ENCODE assay signal across 19 cellular contexts in genomic region chr5:175874462-175875139, GRCh38. TPM values are rescaled to one million over a fixed set of nuclear protein-coding genes. Genes with fewer than 3 reads are reported as not detected.
DNase-seq lines count a peak whose midpoint lies in the region; ATAC-seq, FAIRE-seq and TF ChIP-seq lines count a peak whose summit lies in the region.
"Had no signal": no experiment of that assay in that cellular context is flagged by ENCODE, and none has a peak within 500 bp of the region (broad histone marks: within the 10 kb centered on the region; RNA-seq: fewer than 3 reads in every experiment).

No MANE protein-coding gene starts in this region.

- H3K27me3 ChIP-seq in GM23338 (ENCODE audit: insufficient read depth) = peaks cover 39% of the 10 kb centered on the region; the same call in 1 of the 2 replicates

- POLR2A ChIA-PET in A549 (lab: Yijun Ruan, JAX) = no interaction called here

- no peak overlapping the region for H2AFZ ChIP-seq in GM23338
- H2AFZ ChIP-seq: GM23248 had no signal

- H3K4me3 Mint-ChIP-seq in GM23338 (no peak overlapping the region; the same call in 2 of the 3 replicates), glutamatergic neuron (ENCODE audit: unreplicated experiment) (peak overlapping the region; percentile 89)
- H3K4me3 Mint-ChIP-seq: CD4-positive, alpha-beta T cell had no signal

- no peak for TF ChIP-seq POLR2A in A549 (IDR thresholded peaks at IDR 0.05; ENCODE audit: low read length)

- H3K9me2 ChIP-seq in GM23338 (ENCODE audit: insufficient read depth) = no peaks in the 10 kb centered on the region; the same call in 1 of the 2 replicates

- H3K27me3 Mint-ChIP-seq in GM23338 (ENCODE audit: insufficient read depth, low read depth, poor library complexity) (peaks cover 16% of the 10 kb centered on the region), glutamatergic neuron (ENCODE audit: unreplicated experiment) (peaks cover 19% of the 10 kb centered on the region)

- H3K4me3 ChIP-seq in A549 (peak overlapping the region; percentile 82), GM23338 (no peak overlapping the region)
- H3K4me3 ChIP-seq: GM23248 had no signal

- no peaks in the 10 kb centered on the region for H3K36me3 ChIP-seq in GM23338 (ENCODE audit: insufficient read depth)

- DNase-seq in A549 (ENCODE audit: low read depth in 1 of 2, low spot score in 1 of 2) (no peak), GM23338 (ENCODE audit: low spot score) (peak; percentile 17), glutamatergic neuron (no peak), posterior vena cava (ENCODE audit: low spot score) (peak; percentile 11), ecto neural progenitor cell (ENCODE audit: low spot score) (no peak)
- DNase-seq in activated T-cell treated with anti-CD3 and anti-CD28 coated beads, Interleukin-2, amount 50 U/mL, for 1 hour = no peak
- DNase-seq: ACHN; Caco-2; CD4-positive, alpha-beta T cell; GDM1; GM23248; H7 had no signal

- CTCF ChIA-PET in A549 (lab: Yijun Ruan, JAX) = interaction anchor here (1.2 to 13.6 kb wide), 6 partner anchors 12 to 341 kb away, joined by 4 to 232 read pairs (median 11); no protein-coding TSS in a partner anchor

- no peak for TF ChIP-seq RAD21 in A549 (conservative IDR thresholded peaks at IDR 0.05 in 1 of 2, IDR thresholded peaks at IDR 0.05 in 1 of 2)

- H3K27ac ChIP-seq in A549 (peak overlapping the region; percentile 97 to 99), GM23338 (ENCODE audit: low read depth) (no peak overlapping the region)
- H3K27ac ChIP-seq: C4-2B, GM23248 had no signal

- H3K79me2 ChIP-seq in GM23338 (replicated peaks; ENCODE audit: insufficient read depth) = no peaks in the 10 kb centered on the region

- TF ChIP-seq EP300 in A549 (IDR thresholded peaks at IDR 0.05) = no peak

- TF ChIP-seq CTCF in A549 (IDR thresholded peaks at IDR 0.05) = no peak
- no peak for TF ChIP-seq CTCF in GM23338 (conservative IDR thresholded peaks at IDR 0.05; ENCODE audit: low read depth in 2 of 2)
- no peak for TF ChIP-seq CTCF in glutamatergic neuron (IDR thresholded peaks at IDR 0.05; ENCODE audit: partially characterized antibody, unreplicated experiment)

- no peaks in the 10 kb centered on the region; the same call in 1 of the 2 replicates for H3F3A ChIP-seq in GM23338 (replicated peaks; ENCODE audit: low read depth)

- H3K9me3 Mint-ChIP-seq in GM23338 (no peaks in the 10 kb centered on the region), glutamatergic neuron (ENCODE audit: unreplicated experiment) (peaks cover 12% of the 10 kb centered on the region)

- H3K4me1 ChIP-seq in A549 (peaks cover 78% of the 10 kb centered on the region), GM23338 (ENCODE audit: insufficient read depth) (peaks cover 32% of the 10 kb centered on the region)
- H3K4me1 ChIP-seq: Caco-2 had no signal

- no peak overlapping the region for H3K27ac Mint-ChIP-seq in GM23338
- H3K27ac Mint-ChIP-seq in glutamatergic neuron (ENCODE audit: unreplicated experiment) = peak overlapping the region; percentile 94
- H3K27ac Mint-ChIP-seq: CD4-positive, alpha-beta T cell had no signal

- intact Hi-C loops in posterior vena cava (cut with DNase I) = no loop called here

- H3K4me2 ChIP-seq in A549 (peak overlapping the region; percentile 78), GM23338 (peak overlapping the region; percentile 48; the same call in 1 of the 2 replicates)

- no peak for FAIRE-seq in A549 (lab: Jason Lieb, UNC)
- FAIRE-seq: D721Med, GM12892, GM18507 had no signal

- 68% methylated on average over 5 of the region's 5 CpGs for WGBS in A549 (ENCODE audit: missing lambda C conversion rate)

- ATAC-seq in A549 (no peak), GM23338 (no peak), SK-N-SH treated with all-trans-retinoic acid at 6 μM for 48 hours (no peak)
- ATAC-seq: HCT116 had no signal

- H3K4me1 Mint-ChIP-seq in GM23338 = peaks cover 35% of the 10 kb centered on the region
- H3K4me1 Mint-ChIP-seq in glutamatergic neuron (ENCODE audit: low read depth, unreplicated experiment) = peaks cover 31% of the 10 kb centered on the region

- H3K36me3 Mint-ChIP-seq in GM23338 (ENCODE audit: low read depth) (no peaks in the 10 kb centered on the region), glutamatergic neuron (ENCODE audit: unreplicated experiment) (peaks cover 15% of the 10 kb centered on the region)

- peaks cover 3% of the 10 kb centered on the region for H4K20me1 ChIP-seq in GM23338 (replicated peaks; ENCODE audit: insufficient read depth)

- H3K9me3 ChIP-seq in A549 = no peaks in the 10 kb centered on the region
- H3K9me3 ChIP-seq: Caco-2 had no signal

TF ChIP-seq in GM23338, 12 proteins besides CTCF, POLR2A, EP300 and RAD21 (continues in another document):
- TF ChIP-seq ZNF114 (CRISPR knock-in tag; IDR thresholded peaks at IDR 0.05) = no peak

TF ChIP-seq in SK-N-SH treated with all-trans-retinoic acid at 6 μM for 48 hours, 23 proteins besides CTCF, POLR2A, EP300 and RAD21:
- TF ChIP-seq CSDC2 (CRISPR knock-in tag; IDR thresholded peaks at IDR 0.05) (no peak), CREB5 (CRISPR knock-in tag; IDR thresholded peaks at IDR 0.05; ENCODE audit: low read depth) (no peak), OSR1 (CRISPR knock-in tag; IDR thresholded peaks at IDR 0.05) (no peak), GLIS3 (CRISPR knock-in tag; IDR thresholded peaks at IDR 0.05) (no peak), ESRRG (CRISPR knock-in tag; IDR thresholded peaks at IDR 0.05) (no peak), ZFP3 (CRISPR knock-in tag; IDR thresholded peaks at IDR 0.05) (no peak), TOX (CRISPR knock-in tag; IDR thresholded peaks at IDR 0.05; ENCODE audit: borderline replicate concordance) (no peak), BACH2 (CRISPR knock-in tag; IDR thresholded peaks at IDR 0.05; ENCODE audit: borderline replicate concordance) (no peak), TSHZ2 (CRISPR knock-in tag; IDR thresholded peaks at IDR 0.05) (no peak), PPARA (CRISPR knock-in tag; IDR thresholded peaks at IDR 0.05; ENCODE audit: borderline replicate concordance) (no peak), TCF4 (CRISPR knock-in tag; IDR thresholded peaks at IDR 0.05; ENCODE audit: borderline replicate concordance) (no peak), RARB (CRISPR knock-in tag; IDR thresholded peaks at IDR 0.05) (no peak), ZC3H10 (CRISPR knock-in tag; IDR thresholded peaks at IDR 0.05) (no peak)

RNA-seq across cellular contexts. Expression of gene CPLX2, which starts 3.2 kb away (rescaled TPM):
- 365 and 415 TPM in 2 replicates for polyA plus RNA-seq in A549 (2011; rRNA removed)
- polyA plus RNA-seq in A549 (2012; cell fraction: cytosol; rRNA removed) = 262 and 269 TPM in 2 replicates
- polyA plus RNA-seq in A549 (2012; cell fraction: nucleus; rRNA removed) = 257 and 259 TPM in 2 replicates
- 360 to 395 TPM (median 360 TPM) in 3 replicates for polyA plus RNA-seq in A549 (2017; fragmentation: RNase III; extraction: RNeasy Plus Mini Kit Qiagen cat#74134 plus additional on column Dnase treatment)
- 372 and 391 TPM in 2 replicates for polyA minus RNA-seq in A549 (2011; rRNA and poly(A)+ RNA removed)
- 0.45 and 0.66 TPM in 2 replicates for total RNA-seq in GM23338 (2014; rRNA removed; shearing (Covaris generic))
- 2.1 and 2.3 TPM in 2 replicates for polyA plus RNA-seq in GM23338 (2016; fragmentation: Nextera tagmentation; extraction: Ambion mirVana)
- total RNA-seq in glutamatergic neuron (ENCODE audit: unreplicated experiment) = 162 TPM
- total RNA-seq in posterior vena cava = not detected
- total RNA-seq: A172; Caco-2; CD4-positive, alpha-beta T cell; GM23248 had no signal
- polyA plus RNA-seq: GM23248 had no signal

Comparison
In these comparisons a context has a peak if more than half of its experiments do, and no peak if none do; other contexts are left out.
1. DNase-seq: peak in GM23338 (single experiment) and posterior vena cava (single experiment); none in A549 (0 of 2), glutamatergic neuron (single experiment), activated T-cell treated with anti-CD3 and anti-CD28 coated beads, Interleukin-2, amount 50 U/mL, for 1 hour (single experiment) and ecto neural progenitor cell (single experiment).
2. RNA of gene CPLX2, which starts 3.2 kb away (total RNA-seq): 162 TPM in glutamatergic neuron (single experiment); 0.45 to 0.66 TPM in GM23338 and not detected in posterior vena cava; every median in the first group is over 10 times any median in the second.